Comparison of ENCODE assay signal across 11 cellular contexts in genomic region chr19:33397536-33398360, GRCh38. TPM values are rescaled to one million over a fixed set of nuclear protein-coding genes. Genes with fewer than 3 reads are reported as not detected.
A peak's percentile ranks its signal among the peaks of the same experiment; 100 is the strongest.
DNase-seq lines count a peak whose midpoint lies in the region; ATAC-seq and TF ChIP-seq lines count a peak whose summit lies in the region.
"Had no signal": no experiment of that assay in that cellular context is flagged by ENCODE, and none has a peak within 500 bp of the region (broad histone marks: within the 10 kb centered on the region; RNA-seq: fewer than 3 reads in every experiment).

No MANE protein-coding gene starts in this region.

- intact Hi-C loops in CD8-positive, alpha-beta T cell (cut with DNase I, micrococcal nuclease), result no loop called here

- no peaks in the 10 kb centered on the region for H3K27me3 ChIP-seq in CD8-positive, alpha-beta T cell (ENCODE audit: insufficient read depth, low read length)

- CTCF ChIA-PET in CD8-positive, alpha-beta T cell (lab: Charles Lee), result interaction anchor here (2.2 to 2.7 kb wide), 2 partner anchors 9 to 163 kb away, joined by 9 to 11 read pairs; no protein-coding TSS in a partner anchor

- in situ Hi-C loops in astrocyte of the cerebellum (cut with HindIII; ENCODE audit: low sequenced_read_pairs), result no loop called here

- H3K9me3 Mint-ChIP-seq in type B pancreatic cell, result no peaks in the 10 kb centered on the region
- no peaks in the 10 kb centered on the region for H3K9me3 Mint-ChIP-seq in CD8-positive, alpha-beta T cell

- no peaks in the 10 kb centered on the region for H3K36me3 Mint-ChIP-seq in type B pancreatic cell
- H3K36me3 Mint-ChIP-seq in CD8-positive, alpha-beta T cell, result no peaks in the 10 kb centered on the region

- ATAC-seq in GM19467 (IDR thresholded peaks at IDR 0.05; ENCODE audit: unreplicated experiment), result no peak
- no peak for ATAC-seq in CD8-positive, alpha-beta T cell

- TF ChIP-seq CTCF in astrocyte of the cerebellum (IDR thresholded peaks at IDR 0.05; ENCODE audit: low read depth, low read length, missing control alignments), result peak; percentile 57
- TF ChIP-seq CTCF in type B pancreatic cell (conservative IDR thresholded peaks at IDR 0.05), result peak; percentile 70
- TF ChIP-seq CTCF in CD8-positive, alpha-beta T cell (IDR thresholded peaks at IDR 0.05), result no peak

- POLR2A ChIA-PET in CD8-positive, alpha-beta T cell (lab: Charles Lee), result no interaction called here

- peak overlapping the region; percentile 39 for H3K27ac Mint-ChIP-seq in type B pancreatic cell
- H3K27ac Mint-ChIP-seq in CD8-positive, alpha-beta T cell, result no peak overlapping the region

- no peak overlapping the region for H3K4me3 Mint-ChIP-seq in type B pancreatic cell
- H3K4me3 Mint-ChIP-seq in CD8-positive, alpha-beta T cell, result no peak overlapping the region

- no peak overlapping the region for H3K4me3 ChIP-seq in astrocyte of the cerebellum (ENCODE audit: low read depth, low read length)
- no peak overlapping the region for H3K4me3 ChIP-seq in CD8-positive, alpha-beta T cell (ENCODE audit: low read depth, low read length)

- peak; percentile 55 for DNase-seq in activated effector memory CD4-positive, alpha-beta T cell treated with anti-CD3 and anti-CD28 coated beads, Interleukin-2, amount 50 U/mL, for 16 hours
- DNase-seq in activated effector memory CD4-positive, alpha-beta T cell treated with Interleukin-2 at 50 U/mL for 16 hours, result no peak
- DNase-seq in astrocyte of the cerebellum (ENCODE audit: low read depth), result no peak
- DNase-seq in islet precursor cell, result peak; percentile 71
- DNase-seq in type B pancreatic cell (ENCODE audit: extremely low spot score, unreplicated experiment), result no peak
- no peak for DNase-seq in CD8-positive, alpha-beta T cell
- DNase-seq in epidermal melanocyte (ENCODE audit: insufficient read length, low spot score), result no peak
- DNase-seq: effector CD8-positive, alpha-beta T cell; NCI-H1436 treated with DMSO at 0.1 percent for 48 hours; NCI-H774 had no signal

- no peak overlapping the region for H3K27ac ChIP-seq in CD8-positive, alpha-beta T cell (ENCODE audit: low read depth, low read length)

- H3K9me3 ChIP-seq in CD8-positive, alpha-beta T cell (ENCODE audit: low read length), result no peaks in the 10 kb centered on the region

- no peaks in the 10 kb centered on the region for H3K4me1 ChIP-seq in CD8-positive, alpha-beta T cell (ENCODE audit: insufficient read depth, low read length)

- H3K27me3 Mint-ChIP-seq in type B pancreatic cell, result no peaks in the 10 kb centered on the region
- H3K27me3 Mint-ChIP-seq in CD8-positive, alpha-beta T cell (ENCODE audit: low read depth), result no peaks in the 10 kb centered on the region

- no peaks in the 10 kb centered on the region for H3K36me3 ChIP-seq in CD8-positive, alpha-beta T cell (ENCODE audit: insufficient read depth, low read length)

- peaks cover 7% of the 10 kb centered on the region for H3K4me1 Mint-ChIP-seq in type B pancreatic cell (ENCODE audit: unreplicated experiment)
- no peaks in the 10 kb centered on the region for H3K4me1 Mint-ChIP-seq in CD8-positive, alpha-beta T cell (ENCODE audit: low read depth)

RNA-seq across cellular contexts. Expression of gene CEBPG, which starts 24.2 kb away (rescaled TPM):
- 28.7 and 30.1 TPM in 2 replicates for total RNA-seq in type B pancreatic cell (ENCODE audit: low replicate concordance)
- total RNA-seq in CD8-positive, alpha-beta T cell, result 10 to 100 TPM; 14.4 to 17.2 TPM

Comparison
In these comparisons a context has a peak if more than half of its experiments do, and no peak if none do; other contexts are left out.
1. DNase-seq: peak in activated effector memory CD4-positive, alpha-beta T cell treated with anti-CD3 and anti-CD28 coated beads, Interleukin-2, amount 50 U/mL, for 16 hours (single experiment) and islet precursor cell (single experiment); none in activated effector memory CD4-positive, alpha-beta T cell treated with Interleukin-2 at 50 U/mL for 16 hours (single experiment), astrocyte of the cerebellum (single experiment), type B pancreatic cell (single experiment), CD8-positive, alpha-beta T cell (0 of 7) and epidermal melanocyte (single experiment).